1 cellular context compared by ENCODE assay signal in genomic region chr15:89809093-89809786, GRCh38.
TF ChIP-seq lines count a peak whose summit lies in the region.

No MANE protein-coding gene starts in this region.

TF ChIP-seq in HepG2, 621 proteins besides CTCF, POLR2A, EP300 and RAD21 (continued from another document and continues in another):
- TF ChIP-seq AFF4 (CRISPR knock-in tag; IDR thresholded peaks at IDR 0.05) (no peak; the same call in 1 of the 2 replicates), WIZ (CRISPR knock-in tag; IDR thresholded peaks at IDR 0.05) (no peak), SIX4 (CRISPR knock-in tag; IDR thresholded peaks at IDR 0.05) (peak; percentile 18; the same call in 1 of the 2 replicates), TCF7 (IDR thresholded peaks at IDR 0.05; ENCODE audit: low read depth) (peak; percentile 66; the same call in 1 of the 2 replicates), E2F5 (CRISPR knock-in tag; conservative IDR thresholded peaks at IDR 0.05) (0 out of 2 replicates have a peak, but pooled peaks have one; percentile 33), PHB2 (IDR thresholded peaks at IDR 0.05; ENCODE audit: partially characterized antibody) (no peak), ZNF589 (CRISPR knock-in tag; conservative IDR thresholded peaks at IDR 0.05) (0 out of 2 replicates have a peak, but pooled peaks have one; percentile 56), ZBTB39 (CRISPR knock-in tag; IDR thresholded peaks at IDR 0.05) (no peak), RARA (CRISPR knock-in tag; IDR thresholded peaks at IDR 0.05) (peak; percentile 72), NR2C2 (CRISPR knock-in tag; IDR thresholded peaks at IDR 0.05; ENCODE audit: borderline replicate concordance) (no peak), ZBTB38 (CRISPR knock-in tag; IDR thresholded peaks at IDR 0.05) (no peak; the same call in 1 of the 2 replicates), ELF1 (CRISPR knock-in tag; IDR thresholded peaks at IDR 0.05) (peak; percentile 76), ZNF280D (CRISPR knock-in tag; IDR thresholded peaks at IDR 0.05) (peak; percentile 89; the same call in 1 of the 2 replicates), FOXO1 (CRISPR knock-in tag; IDR thresholded peaks at IDR 0.05) (peak; percentile 24; the same call in 1 of the 2 replicates), ZNF770 (CRISPR knock-in tag; IDR thresholded peaks at IDR 0.05) (no peak), ZNF570 (CRISPR knock-in tag; IDR thresholded peaks at IDR 0.05; ENCODE audit: borderline replicate concordance) (no peak), FOXK2 (IDR thresholded peaks at IDR 0.05) (no peak), ZNF710 (CRISPR knock-in tag; IDR thresholded peaks at IDR 0.05; ENCODE audit: borderline replicate concordance) (peak; percentile 63; the same call in 1 of the 2 replicates), PRDM10 (CRISPR knock-in tag; IDR thresholded peaks at IDR 0.05; ENCODE audit: low read depth) (peak; percentile 56; the same call in 1 of the 2 replicates), ZNF782 (CRISPR knock-in tag; IDR thresholded peaks at IDR 0.05; ENCODE audit: borderline replicate concordance) (peak; percentile 72; the same call in 1 of the 2 replicates), NFE2L2 (IDR thresholded peaks at IDR 0.05; ENCODE audit: low read length) (no peak), GABPA (IDR thresholded peaks at IDR 0.05; ENCODE audit: low read depth, low read length) (no peak), GABPA (CRISPR knock-in tag; IDR thresholded peaks at IDR 0.05; ENCODE audit: low read depth) (peak; percentile 61; the same call in 1 of the 2 replicates), NCOA2 (CRISPR knock-in tag; IDR thresholded peaks at IDR 0.05) (peak; percentile 86), ZNF780A (CRISPR knock-in tag; IDR thresholded peaks at IDR 0.05) (no peak), NCOR1 (IDR thresholded peaks at IDR 0.05; ENCODE audit: borderline replicate concordance, low read length) (0 out of 2 replicates have a peak, but pooled peaks have one; percentile 40), BATF2 (CRISPR knock-in tag; IDR thresholded peaks at IDR 0.05) (no peak), MLXIP (CRISPR knock-in tag; IDR thresholded peaks at IDR 0.05; ENCODE audit: borderline replicate concordance) (no peak), ZNF432 (CRISPR knock-in tag; IDR thresholded peaks at IDR 0.05; ENCODE audit: borderline replicate concordance) (no peak), SALL1 (CRISPR knock-in tag; IDR thresholded peaks at IDR 0.05) (peak; percentile 83), SIN3B (IDR thresholded peaks at IDR 0.05; ENCODE audit: low read length) (no peak), ZBTB43 (CRISPR knock-in tag; conservative IDR thresholded peaks at IDR 0.05) (0 out of 2 replicates have a peak, but pooled peaks have one; percentile 37)
